In the genomic region with DNA sequence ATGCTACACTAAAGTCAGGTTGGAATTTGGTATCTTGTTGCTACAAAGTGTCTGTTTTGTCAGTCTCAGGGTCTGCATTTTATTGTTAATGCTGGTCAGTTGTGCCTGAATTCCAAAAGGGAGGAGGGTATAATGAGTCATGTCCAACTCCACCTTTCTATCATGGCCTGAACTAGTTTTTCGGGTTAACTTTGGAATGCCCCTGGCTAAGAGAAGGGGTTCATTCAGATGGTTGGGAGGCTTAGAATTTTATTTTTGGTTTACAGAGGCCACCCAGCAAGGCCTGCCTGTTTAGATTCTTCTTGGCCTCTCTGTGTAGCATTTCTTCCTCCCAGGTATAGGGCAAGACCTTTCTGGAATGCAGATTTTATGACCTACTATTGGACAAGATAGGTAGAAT, we compare ENCODE assay signal across 22 cellular contexts.
"Had no signal": no experiment of that assay in that cellular context is flagged by ENCODE, and none has a peak within 500 bp of the region (broad histone marks: within the 10 kb centered on the region; RNA-seq: fewer than 3 reads in every experiment).

No MANE protein-coding gene starts in this region.

- H3K9me3 ChIP-seq: psoas muscle had no signal

- H3K9ac ChIP-seq: parathyroid adenoma had no signal

- H3K79me2 ChIP-seq: hepatocyte, parathyroid adenoma had no signal

- H3K4me3 ChIP-seq: ascending aorta, gastroesophageal sphincter, hepatocyte, psoas muscle, tibial nerve had no signal

- H3K27ac Mint-ChIP-seq: activated naive CD4-positive, alpha-beta T cell treated with anti-CD3 and anti-CD28 coated beads for 36 hours; activated naive CD8-positive, alpha-beta T cell treated with anti-CD3 and anti-CD28 coated beads for 36 hours; brain; T-helper 1 cell treated with Interleukin-12 subunit alpha and Interleukin-12 subunit beta and Interleukin-4 antibody, amounts not matched to agents 30 μg/mL and 1 μg/mL, for 36 hours had no signal

- DNase-seq: activated CD4-positive, alpha-beta T cell treated with anti-CD3 and anti-CD28 coated beads for 48 hours; activated CD4-positive, alpha-beta T cell treated with anti-CD3 and anti-CD28 coated beads, Interleukin-2, amount 50 U/mL, for 48 hours; activated CD8-positive, alpha-beta memory T cell treated with anti-CD3 and anti-CD28 coated beads for 24 hours; activated effector memory CD4-positive, alpha-beta T cell treated with anti-CD3 and anti-CD28 coated beads, Interleukin-2, amount 50 U/mL, for 16 hours; activated naive CD4-positive, alpha-beta T cell treated with anti-CD3 and anti-CD28 coated beads for 36 hours; activated naive CD8-positive, alpha-beta T cell treated with anti-CD3 and anti-CD28 coated beads for 36 hours; caudate nucleus; left colon; naive thymus-derived CD8-positive, alpha-beta T cell; occipital lobe; psoas muscle; stimulated activated naive CD4-positive, alpha-beta T cell treated with Interleukin-2 at 50 U/mL for 16 hours; T-helper 9 cell had no signal

- H3K4me3 Mint-ChIP-seq: activated naive CD4-positive, alpha-beta T cell treated with anti-CD3 and anti-CD28 coated beads for 36 hours; activated naive CD8-positive, alpha-beta T cell treated with anti-CD3 and anti-CD28 coated beads for 36 hours; brain; naive thymus-derived CD8-positive, alpha-beta T cell; neural crest cell; T-helper 1 cell treated with Interleukin-12 subunit alpha and Interleukin-12 subunit beta and Interleukin-4 antibody, amounts not matched to agents 30 μg/mL and 1 μg/mL, for 36 hours had no signal

- H3K27me3 ChIP-seq: ascending aorta, gastroesophageal sphincter, hepatocyte, tibial nerve had no signal

- H3K27ac ChIP-seq: ascending aorta, gastroesophageal sphincter, hepatocyte, parathyroid adenoma, psoas muscle, tibial nerve, VCaP had no signal

- H3K4me2 ChIP-seq: hepatocyte had no signal

- H3K27me3 Mint-ChIP-seq: activated naive CD8-positive, alpha-beta T cell treated with anti-CD3 and anti-CD28 coated beads for 36 hours had no signal

- H3K4me1 ChIP-seq: ascending aorta, gastroesophageal sphincter, parathyroid adenoma, psoas muscle, tibial nerve had no signal

- ATAC-seq: gastroesophageal sphincter; left colon; naive thymus-derived CD8-positive, alpha-beta T cell; psoas muscle had no signal

- H3K4me1 Mint-ChIP-seq: activated naive CD8-positive, alpha-beta T cell treated with anti-CD3 and anti-CD28 coated beads for 36 hours; brain; neural crest cell had no signal

- H3K36me3 ChIP-seq: ascending aorta, gastroesophageal sphincter, tibial nerve had no signal

- H3K36me3 Mint-ChIP-seq: activated naive CD8-positive, alpha-beta T cell treated with anti-CD3 and anti-CD28 coated beads for 36 hours had no signal
